In the genomic region with DNA sequence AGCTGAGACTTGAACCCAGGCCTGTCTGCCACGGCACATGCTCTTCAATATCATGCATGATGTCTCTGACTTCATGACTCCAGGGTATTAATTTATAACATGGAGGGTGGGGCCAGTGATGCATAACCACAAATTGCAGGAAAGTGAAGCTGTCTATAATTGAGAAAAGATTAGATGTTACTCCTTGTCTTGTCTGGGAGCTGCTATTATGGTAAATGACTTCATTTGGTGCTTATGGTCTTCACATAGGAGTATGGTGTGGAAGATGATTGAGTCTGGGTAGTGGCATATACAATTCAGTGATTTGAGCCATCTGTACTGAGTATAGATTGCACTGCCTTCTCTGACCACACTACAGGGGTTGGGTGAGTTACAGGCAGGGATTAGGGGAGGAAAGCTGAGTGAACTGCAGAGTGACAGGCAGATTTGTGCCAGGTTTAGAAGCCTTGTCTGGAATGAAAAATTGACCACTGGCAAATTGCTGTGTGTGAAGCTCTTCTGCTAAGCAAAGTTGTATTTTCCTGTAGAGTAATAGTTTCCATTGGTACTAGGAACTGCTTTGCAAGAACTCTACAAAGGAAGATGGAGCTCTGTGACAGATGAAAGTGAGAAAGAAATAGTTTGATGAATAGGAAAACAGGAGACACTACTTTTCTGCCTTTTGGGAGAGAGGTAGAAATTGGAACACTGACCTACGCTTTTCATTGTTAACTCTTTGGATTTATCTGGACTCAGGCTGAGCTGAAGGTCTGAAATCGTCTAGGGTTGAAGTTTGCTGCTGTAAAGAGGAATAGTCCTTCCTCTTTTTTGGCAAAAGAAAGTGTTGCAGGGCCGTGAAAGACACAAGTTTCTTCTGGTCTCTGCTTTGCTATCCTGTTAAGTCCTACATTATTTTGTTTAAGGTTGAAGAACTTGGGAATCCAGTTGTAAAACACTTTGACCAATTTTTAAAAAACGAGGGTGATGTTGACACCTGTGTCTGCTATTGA, we compare ENCODE assay signal across 12 cellular contexts. TPM values are rescaled to one million over a fixed set of nuclear protein-coding genes. Genes with fewer than 3 reads are reported as not detected.
DNase-seq lines count a peak whose midpoint lies in the region; ATAC-seq, FAIRE-seq and TF ChIP-seq lines count a peak whose summit lies in the region.
"Had no signal": no experiment of that assay in that cellular context is flagged by ENCODE, and none has a peak within 500 bp of the region (broad histone marks: within the 10 kb centered on the region; RNA-seq: fewer than 3 reads in every experiment).

No MANE protein-coding gene starts in this region.

- no peak for TF ChIP-seq POLR2A in HepG2 (IDR thresholded peaks at IDR 0.05; ENCODE audit: insufficient read depth in 1 of 2, low read depth in 2 of 2, low read length in 2 of 2)
- TF ChIP-seq POLR2A in right lobe of liver (IDR thresholded peaks at IDR 0.05) = no peak

- H3K9ac ChIP-seq in HepG2 (ENCODE audit: insufficient read depth, low read depth, low read length) (peak overlapping the region; percentile 97), endocrine pancreas (ENCODE audit: control insufficient read depth, insufficient read depth, low read length) (no peak overlapping the region), subcutaneous abdominal adipose tissue (ENCODE audit: low read length in 5 of 5) (peak overlapping the region in 1 of 5 donors; percentile 4)

- intact Hi-C loops in HepG2 (cut with micrococcal nuclease; ENCODE audit: unreplicated experiment) = loop anchor here (10.0 kb wide), 2 partner anchors 70 to 260 kb away; a partner anchor contains a TSS
- intact Hi-C loops in right lobe of liver (cut with DNase I) = no loop called here
- intact Hi-C loops in heart right ventricle (cut with DNase I) = loop anchor here in 6 of 10 donors (5.0 kb wide), 1 partner anchor 67 kb away; a partner anchor contains a TSS

- peaks cover 77% of the 10 kb centered on the region for H3K79me2 ChIP-seq in HepG2 (ENCODE audit: insufficient read depth, low read length)

- peak overlapping the region; percentile 83 for H3K4me2 ChIP-seq in HepG2 (ENCODE audit: low read depth, low read length)

- H3K36me3 ChIP-seq in HepG2 (replicated peaks in 1 of 2; ENCODE audit: control insufficient read depth in 1 of 2, insufficient read depth in 2 of 2, low read length in 2 of 2) (peaks cover 1 to 31% of the 10 kb centered on the region in 2 experiments; a peak in 3 of 5 replicates), right lobe of liver (peaks cover 0 to 4% (median 0%) of the 10 kb centered on the region in 4 donors), endocrine pancreas (ENCODE audit: control insufficient read depth, insufficient read depth, low read length) (no peaks in the 10 kb centered on the region), subcutaneous abdominal adipose tissue (ENCODE audit: control insufficient read depth in 5 of 5, insufficient read depth in 5 of 5, low read length in 5 of 5) (no peaks in the 10 kb centered on the region), heart right ventricle (peaks cover 0 to 24% (median 0%) of the 10 kb centered on the region in 9 donors)

- WGBS in HepG2 (ENCODE audit: low lambda C conversion rate) = 70% methylated on average over 5 of the region's 5 CpGs
- 33% methylated on average over 5 of the region's 5 CpGs for WGBS in right lobe of liver (ENCODE audit: insufficient coverage, low coverage, low lambda C conversion rate, missing lambda C conversion rate)
- WGBS in heart right ventricle, 2 donors = 69 to 70% methylated on average over 5 of the region's 5 CpGs

- no peak for TF ChIP-seq CTCF in HepG2 (CRISPR knock-in tag; IDR thresholded peaks at IDR 0.05)
- no peak for TF ChIP-seq CTCF in right lobe of liver (IDR thresholded peaks at IDR 0.05)
- no peak for TF ChIP-seq CTCF in heart right ventricle (IDR thresholded peaks at IDR 0.05)

- H3K27ac ChIP-seq in HepG2 (ENCODE audit: extremely low read length, insufficient read depth, low read length) (no peak overlapping the region), right lobe of liver (no peak overlapping the region), subcutaneous abdominal adipose tissue (ENCODE audit: low read depth, low read length) (peak overlapping the region; percentile 17), heart right ventricle (peak overlapping the region in 1 of 10 donors; percentile 12)
- H3K27ac ChIP-seq: SJSA1, upper lobe of left lung had no signal

- FAIRE-seq in HepG2 (lab: Jason Lieb, UNC) = no peak
- FAIRE-seq: G401.6 had no signal

- TF ChIP-seq EP300 in HepG2 (IDR thresholded peaks at IDR 0.05; ENCODE audit: low read depth in 2 of 2, low read length in 2 of 2) (no peak), HepG2 (CRISPR knock-in tag; IDR thresholded peaks at IDR 0.05; ENCODE audit: borderline replicate concordance) (no peak)

- POLR2A ChIA-PET in HepG2 (lab: Yijun Ruan, JAX) = interaction anchor here (1.1 kb wide), 1 partner anchor 24 kb away, joined by 5 read pairs; no protein-coding TSS in a partner anchor

- peak; percentile 37 for ATAC-seq in HepG2
- ATAC-seq in right lobe of liver = no peak
- no peak for ATAC-seq in HG03139 (IDR thresholded peaks at IDR 0.05; ENCODE audit: unreplicated experiment)
- no peak for ATAC-seq in heart right ventricle

- H3K4me1 ChIP-seq in HepG2 (ENCODE audit: insufficient read depth, low read length) = peaks cover 69% of the 10 kb centered on the region
- peaks cover 0 to 31% (median 15%) of the 10 kb centered on the region in 4 donors for H3K4me1 ChIP-seq in right lobe of liver
- H3K4me1 ChIP-seq in endocrine pancreas (ENCODE audit: control insufficient read depth, insufficient read depth, low read length) = peaks cover 12% of the 10 kb centered on the region
- peaks cover 0 to 50% (median 42%) of the 10 kb centered on the region in 5 donors for H3K4me1 ChIP-seq in subcutaneous abdominal adipose tissue (ENCODE audit: control insufficient read depth in 5 of 5, insufficient read depth in 5 of 5, low read length in 5 of 5)
- H3K4me1 ChIP-seq in heart right ventricle = peaks cover 0 to 70% (median 38%) of the 10 kb centered on the region in 9 donors

- in situ Hi-C loops in HepG2 (cut with HindIII; ENCODE audit: extremely low pct_ligation_motif_present, low pct_unique_long_range_greater_than_20kb) = loop anchor here (5.0 kb wide), 1 partner anchor 62 kb away; a partner anchor contains a TSS

- peak overlapping the region; percentile 86 to 98 (median 98); a peak in 5 of 6 replicates for H3K4me3 ChIP-seq in HepG2 (replicated peaks in 1 of 3; ENCODE audit: insufficient read depth in 1 of 3, low read depth in 2 of 3, low read length in 3 of 3)
- H3K4me3 ChIP-seq in right lobe of liver = peak overlapping the region in 1 of 3 donors; percentile 4
- H3K4me3 ChIP-seq in endocrine pancreas (ENCODE audit: control insufficient read depth, insufficient read depth, low read length) = peak overlapping the region; percentile 96
- H3K4me3 ChIP-seq in subcutaneous abdominal adipose tissue (ENCODE audit: low read depth in 1 of 5, low read length in 5 of 5) = no peak overlapping the region
- peak overlapping the region in 1 of 10 donors; percentile 78 for H3K4me3 ChIP-seq in heart right ventricle
- H3K4me3 ChIP-seq: SJSA1 had no signal

- no peak for TF ChIP-seq RAD21 in HepG2 (CRISPR knock-in tag; IDR thresholded peaks at IDR 0.05)

- BruUV-seq in HepG2 (replicated peaks; lab: Mats Ljungman, UMichigan) = no TSS peak

- CTCF ChIA-PET in HepG2 (lab: Yijun Ruan, JAX; ENCODE audit: low intra/inter-chr PET ratio, low total read pairs) = no interaction called here

- H4K20me1 ChIP-seq in HepG2 (ENCODE audit: insufficient read depth, low read length) = peaks cover 54% of the 10 kb centered on the region

- H3K27me3 ChIP-seq in HepG2 (ENCODE audit: control insufficient read depth in 1 of 2, insufficient read depth in 2 of 2, low read length in 2 of 2) (no peaks in the 10 kb centered on the region; a peak in 1 of 5 replicates), right lobe of liver (no peaks in the 10 kb centered on the region), endocrine pancreas (ENCODE audit: control insufficient read depth, insufficient read depth, low read length) (no peaks in the 10 kb centered on the region), subcutaneous abdominal adipose tissue (ENCODE audit: control insufficient read depth in 5 of 5, insufficient read depth in 4 of 5, low read length in 5 of 5) (no peaks in the 10 kb centered on the region), heart right ventricle (no peaks in the 10 kb centered on the region)
- H3K27me3 ChIP-seq: SJSA1, upper lobe of left lung had no signal

- no peak overlapping the region for H2AFZ ChIP-seq in HepG2 (ENCODE audit: low read length)

- no peaks in the 10 kb centered on the region for H3K9me3 ChIP-seq in HepG2 (ENCODE audit: low read length)
- H3K9me3 ChIP-seq in right lobe of liver = no peaks in the 10 kb centered on the region
- H3K9me3 ChIP-seq in endocrine pancreas (ENCODE audit: control insufficient read depth, low read length) = no peaks in the 10 kb centered on the region
- H3K9me3 ChIP-seq in subcutaneous abdominal adipose tissue (ENCODE audit: control insufficient read depth in 5 of 5, low read length in 5 of 5) = no peaks in the 10 kb centered on the region
- H3K9me3 ChIP-seq in heart right ventricle = no peaks in the 10 kb centered on the region
- H3K9me3 ChIP-seq: SJSA1, upper lobe of left lung had no signal

- no peak for DNase-seq in HepG2 (ENCODE audit: low spot score)
- DNase-seq in right lobe of liver = no peak
- peak; percentile 51 for DNase-seq in OCI-M1 (lab: John Stamatoyannopoulos, UW)
- DNase-seq in heart right ventricle = no peak
- DNase-seq in COR-L47 (lab: John Stamatoyannopoulos, UW) = no peak
- DNase-seq: upper lobe of left lung had no signal

RNA-seq across cellular contexts. Expression of a gene that starts 2.7 kb away (rescaled TPM):
- total RNA-seq in HepG2 (2016; rRNA removed; fragmentation: Illumina TruSeq; extraction: Trizol) (170 and 182 TPM in 2 replicates), right lobe of liver (100 to 1,000 TPM in 5 of 6 experiments, 10 to 100 TPM in 1; 77.5 to 150 (median 126) TPM), heart right ventricle (100 to 1,000 TPM in 1 of 10 donors, 10 to 100 TPM in 9; 66.8 to 104 (median 80.8) TPM)
- 34.5 and 40.2 TPM in 2 replicates for total RNA-seq in HepG2 (2016; cell fraction: cytosol; rRNA removed; fragmentation: Illumina TruSeq; extraction: Trizol; ENCODE audit: low read depth)
- 155 and 182 TPM in 2 replicates for total RNA-seq in HepG2 (2016; cell fraction: insoluble cytoplasmic fraction; rRNA removed; fragmentation: Illumina TruSeq; extraction: Trizol)
- 84.3 and 94.4 TPM in 2 replicates for total RNA-seq in HepG2 (2016; cell fraction: membrane; rRNA removed; fragmentation: Illumina TruSeq; extraction: Trizol)
- total RNA-seq in HepG2 (2016; cell fraction: nucleus; rRNA removed; fragmentation: Illumina TruSeq; extraction: Trizol) = 172 and 175 TPM in 2 replicates
- polyA plus RNA-seq in HepG2 (2011; rRNA removed) (110 and 126 TPM in 2 replicates), heart right ventricle (100 to 1,000 TPM in 1 of 2 donors, 10 to 100 TPM in 1; 39.9 to 107 TPM)
- 131 and 133 TPM in 2 replicates for polyA plus RNA-seq in HepG2 (2011; cell fraction: cytosol; rRNA removed)
- polyA plus RNA-seq in HepG2 (2011; cell fraction: nucleus; rRNA removed) = 69.2 and 72.7 TPM in 2 replicates
- 165 and 216 TPM in 2 replicates for polyA plus RNA-seq in HepG2 (2012)
- 22.2 and 26.2 TPM in 2 replicates for polyA plus RNA-seq in HepG2 (2016; cell fraction: cytosol; fragmentation: Illumina TruSeq; extraction: Trizol; ENCODE audit: low read depth)
- polyA plus RNA-seq in HepG2 (2016; cell fraction: insoluble cytoplasmic fraction; fragmentation: Illumina TruSeq; extraction: Trizol; ENCODE audit: low read depth) = 124 and 140 TPM in 2 replicates
- 49.9 and 61.8 TPM in 2 replicates for polyA plus RNA-seq in HepG2 (2016; cell fraction: membrane; fragmentation: Illumina TruSeq; extraction: Trizol; ENCODE audit: low read depth)
- 108 TPM in 2 replicates for polyA plus RNA-seq in HepG2 (2016; cell fraction: nucleus; fragmentation: Illumina TruSeq; extraction: Trizol; ENCODE audit: insufficient read depth, low read depth)
- polyA minus RNA-seq in HepG2 (2011; rRNA and poly(A)+ RNA removed; ENCODE audit: low replicate concordance) = 268 and 294 TPM in 2 replicates
- polyA minus RNA-seq in HepG2 (2011; cell fraction: cytosol; rRNA and poly(A)+ RNA removed) = 168 and 188 TPM in 2 replicates
- polyA minus RNA-seq in HepG2 (2011; cell fraction: nucleus; rRNA and poly(A)+ RNA removed) = 266 and 305 TPM in 2 replicates

RNA-seq across cellular contexts. Expression of a gene that starts 36.8 kb away (rescaled TPM):
- total RNA-seq in HepG2 (2016; rRNA removed; fragmentation: Illumina TruSeq; extraction: Trizol) = not detected in 2 replicates
- not detected in 2 replicates for total RNA-seq in HepG2 (2016; cell fraction: cytosol; rRNA removed; fragmentation: Illumina TruSeq; extraction: Trizol; ENCODE audit: low read depth)
- not detected in 2 replicates for total RNA-seq in HepG2 (2016; cell fraction: insoluble cytoplasmic fraction; rRNA removed; fragmentation: Illumina TruSeq; extraction: Trizol)
- not detected in 2 replicates for total RNA-seq in HepG2 (2016; cell fraction: membrane; rRNA removed; fragmentation: Illumina TruSeq; extraction: Trizol)
- total RNA-seq in HepG2 (2016; cell fraction: nucleus; rRNA removed; fragmentation: Illumina TruSeq; extraction: Trizol) = not detected in 2 replicates
- not detected in 2 replicates for polyA plus RNA-seq in HepG2 (2011; rRNA removed)
- polyA plus RNA-seq in HepG2 (2011; cell fraction: cytosol; rRNA removed) = not detected in 2 replicates
- polyA plus RNA-seq in HepG2 (2011; cell fraction: nucleus; rRNA removed) = not detected in 2 replicates
- not detected in 2 replicates for polyA plus RNA-seq in HepG2 (2012)
- not detected in 2 replicates for polyA plus RNA-seq in HepG2 (2016; cell fraction: cytosol; fragmentation: Illumina TruSeq; extraction: Trizol; ENCODE audit: low read depth)
- polyA plus RNA-seq in HepG2 (2016; cell fraction: insoluble cytoplasmic fraction; fragmentation: Illumina TruSeq; extraction: Trizol; ENCODE audit: low read depth) = not detected in 2 replicates
- polyA plus RNA-seq in HepG2 (2016; cell fraction: membrane; fragmentation: Illumina TruSeq; extraction: Trizol; ENCODE audit: low read depth) = not detected in 2 replicates
- not detected in 2 replicates for polyA plus RNA-seq in HepG2 (2016; cell fraction: nucleus; fragmentation: Illumina TruSeq; extraction: Trizol; ENCODE audit: insufficient read depth, low read depth)
- not detected in 2 replicates for polyA minus RNA-seq in HepG2 (2011; rRNA and poly(A)+ RNA removed; ENCODE audit: low replicate concordance)
- not detected in 2 replicates for polyA minus RNA-seq in HepG2 (2011; cell fraction: cytosol; rRNA and poly(A)+ RNA removed)
- not detected in 2 replicates for polyA minus RNA-seq in HepG2 (2011; cell fraction: nucleus; rRNA and poly(A)+ RNA removed)
- not detected for total RNA-seq in right lobe of liver
- not detected for total RNA-seq in heart right ventricle
- polyA plus RNA-seq in heart right ventricle = not detected
- total RNA-seq: posterior vena cava, SJSA1, upper lobe of left lung had no signal

Comparison
In these comparisons a context has a peak if more than half of its experiments do, and no peak if none do; other contexts are left out.
1. intact Hi-C loops: an anchor here in HepG2 (10.0 kb wide) and heart right ventricle (5.0 kb wide); none called in right lobe of liver.
2. H3K4me3 ChIP-seq: peak in HepG2 (3 of 3) and endocrine pancreas (single experiment); none in subcutaneous abdominal adipose tissue (0 of 5).